ENCODE assay signal across 18 cellular contexts in the genomic region with DNA sequence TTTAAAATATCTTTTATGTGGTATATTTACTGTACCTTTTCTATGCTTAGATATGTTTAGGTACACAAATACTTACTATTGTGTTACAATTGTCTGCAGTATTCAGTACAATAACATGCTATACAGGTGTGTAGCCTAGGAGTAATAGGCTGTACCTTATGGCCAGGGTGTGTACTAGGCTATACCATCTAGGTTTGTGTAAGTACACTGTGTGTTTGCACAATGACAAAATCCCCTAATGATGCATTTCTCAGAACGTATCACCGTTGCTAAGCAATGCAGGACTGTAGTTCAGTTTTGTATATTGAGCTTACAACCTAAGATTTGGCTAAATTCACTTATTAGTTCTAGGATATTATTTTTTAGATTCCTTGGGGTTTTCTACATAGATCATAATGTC.
DNase-seq lines count a peak whose midpoint lies in the region; ATAC-seq, FAIRE-seq and TF ChIP-seq lines count a peak whose summit lies in the region.
"Had no signal": no experiment of that assay in that cellular context is flagged by ENCODE, and none has a peak within 500 bp of the region (broad histone marks: within the 10 kb centered on the region; RNA-seq: fewer than 3 reads in every experiment).

No MANE protein-coding gene starts in this region.

- H3K9me3 ChIP-seq in GM12878 (replicated peaks; ENCODE audit: control insufficient read depth, insufficient read depth, low read length) = no peaks in the 10 kb centered on the region
- H3K9me3 ChIP-seq: HAP-1 had no signal

- no peak for TF ChIP-seq EP300 in GM12878 (IDR thresholded peaks at IDR 0.05; ENCODE audit: borderline replicate concordance in 1 of 2, control insufficient read depth in 1 of 2, low read depth in 2 of 2, low read length in 2 of 2)

- no peak for TF ChIP-seq RAD21 in GM12878 (IDR thresholded peaks at IDR 0.05; ENCODE audit: insufficient read depth, low read depth, low read length)

- no peak overlapping the region for H2AFZ ChIP-seq in GM12878 (ENCODE audit: control insufficient read depth, low read depth, low read length)
- H2AFZ ChIP-seq: GM23248 had no signal

- CTCF ChIA-PET in GM12878 (lab: Yijun Ruan, JAX) = no interaction called here

- H3K4me3 ChIP-seq in GM12878 = no peak overlapping the region
- H3K4me3 ChIP-seq: BLaER1, GM23248, HAP-1, K562 had no signal

- BruUV-seq in GM12878 (replicated peaks; lab: Mats Ljungman, UMichigan) = no TSS peak

- no peaks in the 10 kb centered on the region for H3K27me3 Mint-ChIP-seq in activated T-cell treated with anti-CD3 and anti-CD28 coated beads, Interleukin-2, amount 50 U/mL, for 72 hours (ENCODE audit: low read depth)

- H3K27ac ChIP-seq in GM12878 (ENCODE audit: control insufficient read depth, insufficient read depth) (no peak overlapping the region), foreskin keratinocyte (no peak overlapping the region)
- H3K27ac ChIP-seq: BLaER1, GM23248 had no signal

- intact Hi-C loops in GM12878 (cut with micrococcal nuclease; ENCODE audit: unreplicated experiment) = no loop called here

- peak; percentile 43 to 68 for ATAC-seq in activated T-cell treated with anti-CD3 and anti-CD28 coated beads, Interleukin-2, amount 50 U/mL, for 72 hours (replicated peaks in 1 of 2)
- ATAC-seq in GM12878 (0 out of 3 replicates have a peak, but pooled peaks have one; percentile 25), foreskin keratinocyte (peak; percentile 40)
- ATAC-seq: K562 had no signal

- RAD21 ChIA-PET in GM12878 (lab: Charles Lee; ENCODE audit: unreplicated experiment) = no interaction called here

- no peak for TF ChIP-seq CTCF in GM12878 (IDR thresholded peaks at IDR 0.05 in 2 of 3, conservative IDR thresholded peaks at IDR 0.05 in 1 of 3; ENCODE audit: control insufficient read depth in 2 of 3, extremely low read depth in 1 of 3, insufficient read depth in 1 of 3, low read depth in 3 of 3, low read length in 3 of 3)
- TF ChIP-seq CTCF in foreskin keratinocyte (conservative IDR thresholded peaks at IDR 0.05) = no peak

- no peaks in the 10 kb centered on the region for H3K79me2 ChIP-seq in GM12878 (ENCODE audit: control insufficient read depth, insufficient read depth, low read length)

- in situ Hi-C loops in GM12878 (cut with MboI) = no loop called here

- FAIRE-seq in GM12878 (lab: Jason Lieb, UNC) = no peak
- FAIRE-seq: G401.6, HTR-8/SVneo, K562 had no signal

- no peaks in the 10 kb centered on the region for H3K4me1 Mint-ChIP-seq in activated T-cell treated with anti-CD3 and anti-CD28 coated beads, Interleukin-2, amount 50 U/mL, for 72 hours (ENCODE audit: low read depth)
- H3K4me1 Mint-ChIP-seq: CD4-positive, alpha-beta memory T cell had no signal

- POLR2A ChIA-PET in GM12878 (lab: Charles Lee) = no interaction called here

- H3K4me3 Mint-ChIP-seq in activated T-cell treated with anti-CD3 and anti-CD28 coated beads, Interleukin-2, amount 50 U/mL, for 72 hours = no peak overlapping the region
- H3K4me3 Mint-ChIP-seq: CD14-positive monocyte; CD4-positive, alpha-beta memory T cell had no signal

- H3K9me3 Mint-ChIP-seq in activated T-cell treated with anti-CD3 and anti-CD28 coated beads, Interleukin-2, amount 50 U/mL, for 72 hours = no peaks in the 10 kb centered on the region

- H3K36me3 Mint-ChIP-seq in activated T-cell treated with anti-CD3 and anti-CD28 coated beads, Interleukin-2, amount 50 U/mL, for 72 hours (ENCODE audit: insufficient read depth in 2 of 2) = peaks cover 0 to 2% of the 10 kb centered on the region in 2 donors
- H3K36me3 Mint-ChIP-seq: CD14-positive monocyte; CD4-positive, alpha-beta memory T cell had no signal

- TF ChIP-seq POLR2A in GM12878 (IDR thresholded peaks at IDR 0.05; ENCODE audit: low read depth, low read length) = no peak

- no peak for DNase-seq in activated T-cell treated with anti-CD3 and anti-CD28 coated beads, Interleukin-2, amount 50 U/mL, for 72 hours
- DNase-seq in activated T-cell treated with anti-CD3 and anti-CD28 coated beads for 4 hours (no peak), DMS53 treated with DMSO at 0.1 percent for 48 hours (lab: John Stamatoyannopoulos, UW; ENCODE audit: unreplicated experiment) (peak; percentile 2), GM12878 (ENCODE audit: low read depth, low spot score) (no peak), foreskin keratinocyte (no peak), kidney tubule cell (ENCODE audit: low spot score) (no peak), DMS79 (lab: John Stamatoyannopoulos, UW) (no peak)
- DNase-seq: 8988T; CD4-positive, alpha-beta memory T cell; DMS153; GM23248; IMR-90 had no signal

- H3K4me1 ChIP-seq in GM12878 (ENCODE audit: control insufficient read depth, insufficient read depth, low read length) (no peaks in the 10 kb centered on the region), foreskin keratinocyte (no peaks in the 10 kb centered on the region)
- H3K4me1 ChIP-seq: HAP-1 had no signal

- no peaks in the 10 kb centered on the region for H3K36me3 ChIP-seq in GM12878 (ENCODE audit: control insufficient read depth in 2 of 2, insufficient read depth in 2 of 2, low read length in 1 of 2)
- H3K36me3 ChIP-seq: BLaER1, HAP-1 had no signal

- SMC1A ChIA-PET in GM12878 (lab: Charles Lee; ENCODE audit: uncharacterized antibody, unreplicated experiment) = no interaction called here

- no peak overlapping the region for H3K4me2 ChIP-seq in GM12878 (ENCODE audit: control insufficient read depth, insufficient read depth)
- H3K4me2 ChIP-seq: BLaER1 had no signal

- H3K27ac Mint-ChIP-seq in activated T-cell treated with anti-CD3 and anti-CD28 coated beads, Interleukin-2, amount 50 U/mL, for 72 hours = no peak overlapping the region
- H3K27ac Mint-ChIP-seq: CD14-positive monocyte; CD4-positive, alpha-beta memory T cell had no signal

- no peaks in the 10 kb centered on the region for H4K20me1 ChIP-seq in GM12878 (ENCODE audit: control insufficient read depth, insufficient read depth)
- H4K20me1 ChIP-seq: BLaER1 had no signal

- no peak overlapping the region for H3K9ac ChIP-seq in GM12878 (ENCODE audit: control insufficient read depth, insufficient read depth, low read length)
- H3K9ac ChIP-seq: BLaER1, GM23248 had no signal

- 2% methylated on average over 2 of the region's 2 CpGs for WGBS in GM12878 (ENCODE audit: insufficient coverage, insufficient replicate concordance, low lambda C conversion rate, missing lambda C conversion rate)

- no peaks in the 10 kb centered on the region; a peak in 1 of 4 replicates for H3K27me3 ChIP-seq in GM12878 (replicated peaks in 1 of 2; ENCODE audit: control insufficient read depth in 2 of 2, insufficient read depth in 2 of 2, low read length in 1 of 2)
- H3K27me3 ChIP-seq in foreskin keratinocyte = no peaks in the 10 kb centered on the region
- H3K27me3 ChIP-seq: BLaER1 had no signal

TF ChIP-seq in GM12878, 131 proteins besides CTCF, POLR2A, EP300 and RAD21:
- no peak for TF ChIP-seq CBX3 (IDR thresholded peaks at IDR 0.05; ENCODE audit: borderline replicate concordance, low read depth)
- no peak for TF ChIP-seq ESRRA (IDR thresholded peaks at IDR 0.05; ENCODE audit: low read length)
- no peak for TF ChIP-seq NFIC (IDR thresholded peaks at IDR 0.05; ENCODE audit: low read depth, low read length)
